In genomic region chr11:64230985-64231365, GRCh38 we compare ENCODE assay signal across 1 cellular context.
TF ChIP-seq lines count a peak whose summit lies in the region.

No MANE protein-coding gene starts in this region.

TF ChIP-seq in GM12878, 131 proteins besides CTCF, POLR2A, EP300 and RAD21:
- TF ChIP-seq SIN3A (IDR thresholded peaks at IDR 0.05; ENCODE audit: low read depth, low read length) (no peak), RUNX3 (IDR thresholded peaks at IDR 0.05; ENCODE audit: low read length) (peak; percentile 56), HCFC1 (IDR thresholded peaks at IDR 0.05; ENCODE audit: low read length) (no peak)
